1 cellular context compared by ENCODE assay signal in the genomic region with DNA sequence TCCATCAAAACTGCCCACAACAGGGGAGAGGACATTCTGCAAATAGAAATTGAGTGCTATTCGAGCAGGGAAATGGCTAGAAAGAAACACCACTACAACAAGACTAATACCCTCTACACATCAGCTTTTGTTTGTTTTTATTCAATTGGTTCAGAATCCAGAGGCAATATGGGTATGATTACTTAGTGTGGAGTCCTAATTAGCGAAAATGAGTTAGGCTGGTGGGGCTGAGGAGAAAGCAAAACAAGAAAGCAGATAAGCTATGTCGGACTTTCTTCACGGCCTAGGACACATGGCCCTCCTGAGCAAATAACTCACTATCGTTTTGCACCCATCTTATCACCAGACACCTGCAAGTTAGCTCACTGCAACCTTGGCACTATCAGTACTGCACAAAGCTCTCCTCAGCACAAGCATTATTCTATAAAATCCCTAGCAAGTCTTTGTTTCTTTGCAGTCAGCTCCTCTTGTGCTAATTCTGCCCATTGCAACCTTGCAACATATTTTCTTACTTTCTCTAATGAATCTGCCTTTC.
TF ChIP-seq lines count a peak whose summit lies in the region.

No MANE protein-coding gene starts in this region.

TF ChIP-seq in K562, 482 proteins besides CTCF, POLR2A, EP300 and RAD21 (continued from another document and continues in another):
- TF ChIP-seq, protein P1, sequence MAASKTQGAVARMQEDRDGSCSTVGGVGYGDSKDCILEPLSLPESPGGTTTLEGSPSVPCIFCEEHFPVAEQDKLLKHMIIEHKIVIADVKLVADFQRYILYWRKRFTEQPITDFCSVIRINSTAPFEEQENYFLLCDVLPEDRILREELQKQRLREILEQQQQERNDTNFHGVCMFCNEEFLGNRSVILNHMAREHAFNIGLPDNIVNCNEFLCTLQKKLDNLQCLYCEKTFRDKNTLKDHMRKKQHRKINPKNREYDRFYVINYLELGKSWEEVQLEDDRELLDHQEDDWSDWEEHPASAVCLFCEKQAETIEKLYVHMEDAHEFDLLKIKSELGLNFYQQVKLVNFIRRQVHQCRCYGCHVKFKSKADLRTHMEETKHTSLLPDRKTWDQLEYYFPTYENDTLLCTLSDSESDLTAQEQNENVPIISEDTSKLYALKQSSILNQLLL (CRISPR knock-in tag; IDR thresholded peaks at IDR 0.05; ENCODE audit: borderline replicate concordance): no peak
- TF ChIP-seq ZFX (CRISPR knock-in tag; IDR thresholded peaks at IDR 0.05) (peak; percentile 44; the same call in 1 of the 2 replicates), FOXA1 (IDR thresholded peaks at IDR 0.05; ENCODE audit: borderline replicate concordance) (no peak), STAG1 (CRISPR knock-in tag; IDR thresholded peaks at IDR 0.05; ENCODE audit: borderline replicate concordance) (no peak), PYGO2 (tag; IDR thresholded peaks at IDR 0.05) (no peak), NR2F6 (CRISPR knock-in tag; IDR thresholded peaks at IDR 0.05) (no peak), CEBPB (tag; IDR thresholded peaks at IDR 0.05) (peak; percentile 48), CUX1 (CRISPR knock-in tag; IDR thresholded peaks at IDR 0.05) (no peak), LARP7 (IDR thresholded peaks at IDR 0.05) (no peak), ESRRA (IDR thresholded peaks at IDR 0.05; ENCODE audit: borderline replicate concordance, low read depth) (no peak), NFIC (IDR thresholded peaks at IDR 0.05) (peak; percentile 66), MBD2 (IDR thresholded peaks at IDR 0.05; ENCODE audit: borderline replicate concordance, low read depth) (no peak), STAT5A (IDR thresholded peaks at IDR 0.05; ENCODE audit: borderline replicate concordance, low read length) (peak; percentile 66; the same call in 1 of the 2 replicates), BCOR (IDR thresholded peaks at IDR 0.05) (0 out of 2 replicates have a peak, but pooled peaks have one; percentile 30), DIDO1 (tag; IDR thresholded peaks at IDR 0.05; ENCODE audit: low read depth) (no peak), NBN (IDR thresholded peaks at IDR 0.05; ENCODE audit: low read depth) (0 out of 2 replicates have a peak, but pooled peaks have one; percentile 42), ZNF134 (CRISPR knock-in tag; conservative IDR thresholded peaks at IDR 0.05) (no peak), GATAD2B (IDR thresholded peaks at IDR 0.05; ENCODE audit: borderline replicate concordance) (0 out of 2 replicates have a peak, but pooled peaks have one; percentile 21), ZNF274 (IDR thresholded peaks at IDR 0.05; ENCODE audit: borderline replicate concordance, low read depth, low read length) (0 out of 2 replicates have a peak, but pooled peaks have one; percentile 22), ZNF584 (CRISPR knock-in tag; IDR thresholded peaks at IDR 0.05; ENCODE audit: low read depth) (no peak), POLR2H (tag; IDR thresholded peaks at IDR 0.05; ENCODE audit: low read depth) (no peak), CHCHD3 (CRISPR knock-in tag; IDR thresholded peaks at IDR 0.05) (no peak), HCFC1 (IDR thresholded peaks at IDR 0.05; ENCODE audit: low read depth, low read length) (no peak), HDAC2 (IDR thresholded peaks at IDR 0.05) (0 out of 2 replicates have a peak, but pooled peaks have one; percentile 44), PTRF (tag; IDR thresholded peaks at IDR 0.05) (no peak), MIER1 (IDR thresholded peaks at IDR 0.05; ENCODE audit: low read depth) (no peak), ZZZ3 (IDR thresholded peaks at IDR 0.05) (no peak), PHB (CRISPR knock-in tag; IDR thresholded peaks at IDR 0.05) (no peak), TEAD4 (IDR thresholded peaks at IDR 0.05; ENCODE audit: low read length) (peak; percentile 91), TEAD4 (CRISPR knock-in tag; IDR thresholded peaks at IDR 0.05; ENCODE audit: borderline replicate concordance) (no peak), SRSF9 (IDR thresholded peaks at IDR 0.05; ENCODE audit: borderline replicate concordance, low read depth, low read length) (no peak), ZNF592 (IDR thresholded peaks at IDR 0.05) (0 out of 2 replicates have a peak, but pooled peaks have one; percentile 38), KLF16 (IDR thresholded peaks at IDR 0.05) (peak; percentile 63; the same call in 1 of the 2 replicates), SP1 (CRISPR knock-in tag; IDR thresholded peaks at IDR 0.05) (no peak), ZNF41 (CRISPR knock-in tag; conservative IDR thresholded peaks at IDR 0.05) (no peak), TCF3 (CRISPR knock-in tag; IDR thresholded peaks at IDR 0.05) (peak; percentile 93), ZNF764 (CRISPR knock-in tag; IDR thresholded peaks at IDR 0.05; ENCODE audit: low read depth) (no peak), SMARCC2 (IDR thresholded peaks at IDR 0.05; ENCODE audit: low read depth) (0 out of 2 replicates have a peak, but pooled peaks have one; percentile 33), MYNN (IDR thresholded peaks at IDR 0.05) (peak; percentile 64; the same call in 1 of the 2 replicates), MYNN (CRISPR knock-in tag; IDR thresholded peaks at IDR 0.05) (no peak), L3MBTL2 (IDR thresholded peaks at IDR 0.05) (peak; percentile 76)
- TF ChIP-seq, protein P2, sequence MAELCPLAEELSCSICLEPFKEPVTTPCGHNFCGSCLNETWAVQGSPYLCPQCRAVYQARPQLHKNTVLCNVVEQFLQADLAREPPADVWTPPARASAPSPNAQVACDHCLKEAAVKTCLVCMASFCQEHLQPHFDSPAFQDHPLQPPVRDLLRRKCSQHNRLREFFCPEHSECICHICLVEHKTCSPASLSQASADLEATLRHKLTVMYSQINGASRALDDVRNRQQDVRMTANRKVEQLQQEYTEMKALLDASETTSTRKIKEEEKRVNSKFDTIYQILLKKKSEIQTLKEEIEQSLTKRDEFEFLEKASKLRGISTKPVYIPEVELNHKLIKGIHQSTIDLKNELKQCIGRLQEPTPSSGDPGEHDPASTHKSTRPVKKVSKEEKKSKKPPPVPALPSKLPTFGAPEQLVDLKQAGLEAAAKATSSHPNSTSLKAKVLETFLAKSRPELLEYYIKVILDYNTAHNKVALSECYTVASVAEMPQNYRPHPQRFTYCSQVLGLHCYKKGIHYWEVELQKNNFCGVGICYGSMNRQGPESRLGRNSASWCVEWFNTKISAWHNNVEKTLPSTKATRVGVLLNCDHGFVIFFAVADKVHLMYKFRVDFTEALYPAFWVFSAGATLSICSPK (IDR thresholded peaks at IDR 0.05; ENCODE audit: borderline replicate concordance): no peak
- TF ChIP-seq, protein P3, sequence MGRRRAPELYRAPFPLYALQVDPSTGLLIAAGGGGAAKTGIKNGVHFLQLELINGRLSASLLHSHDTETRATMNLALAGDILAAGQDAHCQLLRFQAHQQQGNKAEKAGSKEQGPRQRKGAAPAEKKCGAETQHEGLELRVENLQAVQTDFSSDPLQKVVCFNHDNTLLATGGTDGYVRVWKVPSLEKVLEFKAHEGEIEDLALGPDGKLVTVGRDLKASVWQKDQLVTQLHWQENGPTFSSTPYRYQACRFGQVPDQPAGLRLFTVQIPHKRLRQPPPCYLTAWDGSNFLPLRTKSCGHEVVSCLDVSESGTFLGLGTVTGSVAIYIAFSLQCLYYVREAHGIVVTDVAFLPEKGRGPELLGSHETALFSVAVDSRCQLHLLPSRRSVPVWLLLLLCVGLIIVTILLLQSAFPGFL (CRISPR knock-in tag; IDR thresholded peaks at IDR 0.05): no peak
- TF ChIP-seq, protein P4, sequence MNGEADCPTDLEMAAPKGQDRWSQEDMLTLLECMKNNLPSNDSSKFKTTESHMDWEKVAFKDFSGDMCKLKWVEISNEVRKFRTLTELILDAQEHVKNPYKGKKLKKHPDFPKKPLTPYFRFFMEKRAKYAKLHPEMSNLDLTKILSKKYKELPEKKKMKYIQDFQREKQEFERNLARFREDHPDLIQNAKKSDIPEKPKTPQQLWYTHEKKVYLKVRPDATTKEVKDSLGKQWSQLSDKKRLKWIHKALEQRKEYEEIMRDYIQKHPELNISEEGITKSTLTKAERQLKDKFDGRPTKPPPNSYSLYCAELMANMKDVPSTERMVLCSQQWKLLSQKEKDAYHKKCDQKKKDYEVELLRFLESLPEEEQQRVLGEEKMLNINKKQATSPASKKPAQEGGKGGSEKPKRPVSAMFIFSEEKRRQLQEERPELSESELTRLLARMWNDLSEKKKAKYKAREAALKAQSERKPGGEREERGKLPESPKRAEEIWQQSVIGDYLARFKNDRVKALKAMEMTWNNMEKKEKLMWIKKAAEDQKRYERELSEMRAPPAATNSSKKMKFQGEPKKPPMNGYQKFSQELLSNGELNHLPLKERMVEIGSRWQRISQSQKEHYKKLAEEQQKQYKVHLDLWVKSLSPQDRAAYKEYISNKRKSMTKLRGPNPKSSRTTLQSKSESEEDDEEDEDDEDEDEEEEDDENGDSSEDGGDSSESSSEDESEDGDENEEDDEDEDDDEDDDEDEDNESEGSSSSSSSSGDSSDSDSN (IDR thresholded peaks at IDR 0.05; ENCODE audit: borderline replicate concordance in 1 of 2, low read depth in 2 of 2, low read length in 2 of 2): no peak
